ENCODE assay signal across 24 cellular contexts in genomic region chr12:121263206-121263605, GRCh38. TPM values are rescaled to one million over a fixed set of nuclear protein-coding genes. Genes with fewer than 3 reads are reported as not detected.
DNase-seq lines count a peak whose midpoint lies in the region; ATAC-seq, FAIRE-seq and TF ChIP-seq lines count a peak whose summit lies in the region.
"Had no signal": no experiment of that assay in that cellular context is flagged by ENCODE, and none has a peak within 500 bp of the region (broad histone marks: within the 10 kb centered on the region; RNA-seq: fewer than 3 reads in every experiment).

No MANE protein-coding gene starts in this region.

- H3K27ac ChIP-seq in heart right ventricle (no peak overlapping the region), K562 (ENCODE audit: extremely low read depth, low read depth, low read length) (no peak overlapping the region)
- H3K27ac ChIP-seq: 22Rv1; A549; BLaER1 treated with 17β-estradiol and CSF1 and Interleukin-3, amounts not matched to agents 10 nM and 100 nM; C4-2B had no signal

- no TSS peak for BruUV-seq in K562 (replicated peaks; lab: Mats Ljungman, UMichigan)

- CTCF ChIA-PET in K562 (lab: Yijun Ruan, JAX; ENCODE audit: low intra/inter-chr PET ratio) = no interaction called here

- no peak for ATAC-seq in activated T-cell treated with anti-CD3 and anti-CD28 coated beads, Interleukin-2, amount 50 U/mL, for 72 hours (replicated peaks in 1 of 2)
- ATAC-seq in Right ventricle myocardium superior (ENCODE audit: poor library complexity) (no peak), heart right ventricle (no peak), K562 (no peak), GM21528 (IDR thresholded peaks at IDR 0.05; ENCODE audit: low FRiP score, unreplicated experiment) (no peak)
- ATAC-seq in stimulated activated effector memory CD8-positive, alpha-beta T cell treated with anti-CD3 and anti-CD28 coated beads, Interleukin-12 subunit alpha, Interleukin-12 subunit beta, amount 100 ng/mL, for 72 hours = no peak
- ATAC-seq: A549; CD8-positive, alpha-beta T cell had no signal

- TF ChIP-seq CTCF in heart right ventricle (IDR thresholded peaks at IDR 0.05) (no peak), K562 (IDR thresholded peaks at IDR 0.05 in 2 of 3, conservative IDR thresholded peaks at IDR 0.05 in 1 of 3; ENCODE audit: insufficient read depth in 2 of 3, low read depth in 1 of 3, low read length in 3 of 3) (no peak), glutamatergic neuron (IDR thresholded peaks at IDR 0.05; ENCODE audit: partially characterized antibody, unreplicated experiment) (no peak)

- H3K27me3 ChIP-seq in heart right ventricle (no peaks in the 10 kb centered on the region), K562 (ENCODE audit: control insufficient read depth in 2 of 2, insufficient read depth in 2 of 2, low read length in 2 of 2) (no peaks in the 10 kb centered on the region)
- H3K27me3 ChIP-seq: BLaER1 treated with 17β-estradiol and CSF1 and Interleukin-3, amounts not matched to agents 10 nM and 100 nM had no signal

- no peaks in the 10 kb centered on the region for H3K9me1 ChIP-seq in K562 (ENCODE audit: control insufficient read depth, insufficient read depth, low read length)

- H3K9me3 ChIP-seq in heart right ventricle (no peaks in the 10 kb centered on the region), K562 (replicated peaks; ENCODE audit: control insufficient read depth, insufficient read depth, low read depth, low read length) (no peaks in the 10 kb centered on the region)
- H3K9me3 ChIP-seq: A549; BLaER1 treated with 17β-estradiol and CSF1 and Interleukin-3, amounts not matched to agents 10 nM and 100 nM; Caco-2 had no signal

- no peaks in the 10 kb centered on the region for H3K9me3 Mint-ChIP-seq in activated T-cell treated with anti-CD3 and anti-CD28 coated beads, Interleukin-2, amount 50 U/mL, for 72 hours
- H3K9me3 Mint-ChIP-seq in stimulated activated effector memory CD8-positive, alpha-beta T cell treated with anti-CD3 and anti-CD28 coated beads, Interleukin-12 subunit alpha, Interleukin-12 subunit beta, amount 100 ng/mL, for 72 hours = no peaks in the 10 kb centered on the region
- no peaks in the 10 kb centered on the region for H3K9me3 Mint-ChIP-seq in glutamatergic neuron (ENCODE audit: unreplicated experiment)
- H3K9me3 Mint-ChIP-seq: CD4-positive, alpha-beta T cell; CD8-positive, alpha-beta T cell had no signal

- in situ Hi-C loops in K562 (cut with MboI) = no loop called here

- no peaks in the 10 kb centered on the region for H3K4me1 Mint-ChIP-seq in activated T-cell treated with anti-CD3 and anti-CD28 coated beads, Interleukin-2, amount 50 U/mL, for 72 hours (ENCODE audit: low read depth)
- H3K4me1 Mint-ChIP-seq in stimulated activated effector memory CD8-positive, alpha-beta T cell treated with anti-CD3 and anti-CD28 coated beads, Interleukin-12 subunit alpha, Interleukin-12 subunit beta, amount 100 ng/mL, for 72 hours = no peaks in the 10 kb centered on the region
- H3K4me1 Mint-ChIP-seq in glutamatergic neuron (ENCODE audit: low read depth, unreplicated experiment) = no peaks in the 10 kb centered on the region

- H3K9ac ChIP-seq in K562 (ENCODE audit: insufficient read depth in 1 of 2, low read depth in 2 of 2, low read length in 2 of 2) = no peak overlapping the region
- H3K9ac ChIP-seq: BLaER1 treated with 17β-estradiol and CSF1 and Interleukin-3, amounts not matched to agents 10 nM and 100 nM had no signal

- H3K4me1 ChIP-seq in heart right ventricle (no peaks in the 10 kb centered on the region), K562 (replicated peaks in 1 of 2; ENCODE audit: control insufficient read depth in 2 of 2, insufficient read depth in 2 of 2, low read length in 2 of 2) (peaks cover 7 to 18% of the 10 kb centered on the region in 2 experiments; a peak in 4 of 5 replicates)
- H3K4me1 ChIP-seq: A549; BLaER1 treated with 17β-estradiol and CSF1 and Interleukin-3, amounts not matched to agents 10 nM and 100 nM; Caco-2 had no signal

- TF ChIP-seq RAD21 in K562 (CRISPR knock-in tag; conservative IDR thresholded peaks at IDR 0.05 in 1 of 2, IDR thresholded peaks at IDR 0.05 in 1 of 2) = no peak

- no peak for TF ChIP-seq POLR2A in K562 (conservative IDR thresholded peaks at IDR 0.05)

- intact Hi-C loops in Right ventricle myocardium superior (cut with DNase I) (no loop called here), heart right ventricle (cut with DNase I) (no loop called here), K562 (cut with micrococcal nuclease) (no loop called here)

- H3K27ac Mint-ChIP-seq in activated T-cell treated with anti-CD3 and anti-CD28 coated beads, Interleukin-2, amount 50 U/mL, for 72 hours = peak overlapping the region; percentile 33
- peak overlapping the region; percentile 48 for H3K27ac Mint-ChIP-seq in stimulated activated effector memory CD8-positive, alpha-beta T cell treated with anti-CD3 and anti-CD28 coated beads, Interleukin-12 subunit alpha, Interleukin-12 subunit beta, amount 100 ng/mL, for 72 hours
- H3K27ac Mint-ChIP-seq in glutamatergic neuron (ENCODE audit: unreplicated experiment) = no peak overlapping the region
- H3K27ac Mint-ChIP-seq: B cell; CD4-positive, alpha-beta T cell; CD8-positive, alpha-beta T cell had no signal

- H3K4me3 ChIP-seq in heart right ventricle (no peak overlapping the region), K562 (no peak overlapping the region)
- H3K4me3 ChIP-seq: A549; BLaER1 treated with 17β-estradiol and CSF1 and Interleukin-3, amounts not matched to agents 10 nM and 100 nM had no signal

- H2AFZ ChIP-seq in K562 (ENCODE audit: low read depth, low read length) = no peak overlapping the region

- no peak overlapping the region for H3K4me2 ChIP-seq in K562 (ENCODE audit: insufficient read depth, low read length)
- H3K4me2 ChIP-seq: A549; BLaER1 treated with 17β-estradiol and CSF1 and Interleukin-3, amounts not matched to agents 10 nM and 100 nM had no signal

- DNase-seq in activated T-cell treated with anti-CD3 and anti-CD28 coated beads, Interleukin-2, amount 50 U/mL, for 72 hours = no peak
- DNase-seq in activated T-cell treated with anti-CD3 and anti-CD28 coated beads for 4 hours = no peak
- peak; percentile 29 for DNase-seq in Right ventricle myocardium superior
- DNase-seq in heart right ventricle = no peak
- DNase-seq in K562 (ENCODE audit: extremely low read depth in 1 of 4, low spot score in 3 of 4) = no peak
- no peak for DNase-seq in stimulated activated effector memory CD8-positive, alpha-beta T cell treated with anti-CD3 and anti-CD28 coated beads, Interleukin-12 subunit alpha, Interleukin-12 subunit beta, amount 100 ng/mL, for 72 hours (ENCODE audit: low spot score in 2 of 2)
- DNase-seq in glutamatergic neuron = no peak
- DNase-seq: AML-193; Caco-2; Calu3; CD4-positive, alpha-beta T cell; CD8-positive, alpha-beta T cell; DMS79 treated with DMSO at 0.1 percent for 48 hours; GF-D8 had no signal

- H3K36me3 Mint-ChIP-seq in activated T-cell treated with anti-CD3 and anti-CD28 coated beads, Interleukin-2, amount 50 U/mL, for 72 hours (ENCODE audit: insufficient read depth in 2 of 2) = peaks cover 0 to 12% of the 10 kb centered on the region in 2 donors
- peaks cover 93% of the 10 kb centered on the region for H3K36me3 Mint-ChIP-seq in stimulated activated effector memory CD8-positive, alpha-beta T cell treated with anti-CD3 and anti-CD28 coated beads, Interleukin-12 subunit alpha, Interleukin-12 subunit beta, amount 100 ng/mL, for 72 hours
- H3K36me3 Mint-ChIP-seq in glutamatergic neuron (ENCODE audit: unreplicated experiment) = no peaks in the 10 kb centered on the region

- TF ChIP-seq EP300 in K562 (IDR thresholded peaks at IDR 0.05; ENCODE audit: low read length) = no peak

- no peaks in the 10 kb centered on the region for H4K20me1 ChIP-seq in K562 (replicated peaks; ENCODE audit: control insufficient read depth, insufficient read depth, low read length)

- H3K36me3 ChIP-seq in heart right ventricle (peaks cover 0 to 100% (median 38%) of the 10 kb centered on the region in 9 donors), K562 (ENCODE audit: control insufficient read depth, insufficient read depth, low read length) (peaks cover 56% of the 10 kb centered on the region)

- WGBS in heart right ventricle, 2 donors = 94 to 98% methylated on average over 5 of the region's 5 CpGs
- 94% methylated on average over 5 of the region's 5 CpGs for WGBS in K562 (ENCODE audit: insufficient coverage, low coverage, missing lambda C conversion rate)

- no peaks in the 10 kb centered on the region for H3K79me2 ChIP-seq in K562 (ENCODE audit: control insufficient read depth, insufficient read depth, low read length)

- H3K27me3 Mint-ChIP-seq in activated T-cell treated with anti-CD3 and anti-CD28 coated beads, Interleukin-2, amount 50 U/mL, for 72 hours (ENCODE audit: low read depth) = no peaks in the 10 kb centered on the region
- peaks cover 5% of the 10 kb centered on the region for H3K27me3 Mint-ChIP-seq in glutamatergic neuron (ENCODE audit: unreplicated experiment)
- H3K27me3 Mint-ChIP-seq: B cell; CD4-positive, alpha-beta T cell had no signal

- POLR2A ChIA-PET in K562 (lab: Yijun Ruan, JAX) = no interaction called here

- no peak for FAIRE-seq in K562 (lab: Jason Lieb, UNC)
- FAIRE-seq: A549, D721Med, G401.6, GM12892, GM18507 had no signal

- no peak overlapping the region for H3K4me3 Mint-ChIP-seq in activated T-cell treated with anti-CD3 and anti-CD28 coated beads, Interleukin-2, amount 50 U/mL, for 72 hours
- no peak overlapping the region for H3K4me3 Mint-ChIP-seq in stimulated activated effector memory CD8-positive, alpha-beta T cell treated with anti-CD3 and anti-CD28 coated beads, Interleukin-12 subunit alpha, Interleukin-12 subunit beta, amount 100 ng/mL, for 72 hours
- no peak overlapping the region for H3K4me3 Mint-ChIP-seq in glutamatergic neuron (ENCODE audit: unreplicated experiment)
- H3K4me3 Mint-ChIP-seq: B cell; CD4-positive, alpha-beta T cell; CD8-positive, alpha-beta T cell had no signal

RNA-seq across cellular contexts. Expression of gene CAMKK2, which starts 33.3 kb away (rescaled TPM):
- total RNA-seq in activated T-cell treated with anti-CD3 and anti-CD28 coated beads, Interleukin-2, amount 50 U/mL, for 72 hours = 10 to 100 TPM; 22.2 to 25.3 TPM
- total RNA-seq in Right ventricle myocardium superior = 14.8 TPM
- total RNA-seq in heart right ventricle = 10 to 100 TPM; 14.7 to 19.3 (median 16.1) TPM
- 10 to 100 TPM; 10.8 to 11.8 TPM for polyA plus RNA-seq in heart right ventricle
- total RNA-seq in K562 (2011; cell fraction: chromatin; rRNA removed; ENCODE audit: low replicate concordance) = 43.2 and 68.9 TPM in 2 replicates
- total RNA-seq in K562 (2011; cell fraction: nucleolus; rRNA removed) = 40.5 and 41.3 TPM in 2 replicates
- 39.2 and 39.8 TPM in 2 replicates for total RNA-seq in K562 (2011; cell fraction: nucleoplasm; rRNA removed)
- 18.8 and 21.1 TPM in 2 replicates for total RNA-seq in K562 (2014; rRNA removed)
- 12.6 and 12.7 TPM in 2 replicates for total RNA-seq in K562 (2014; rRNA removed; fragmentation: Illumina TruSeq; extraction: Trizol)
- 10.5 and 10.8 TPM in 2 replicates for total RNA-seq in K562 (2015; rRNA removed; fragmentation: Illumina TruSeq; extraction: Trizol)
- total RNA-seq in K562 (2021) = 30.8 and 32.0 TPM in 2 replicates
- 18.2 and 20.5 TPM in 2 replicates for polyA plus RNA-seq in K562 (2011; rRNA removed)
- polyA plus RNA-seq in K562 (2011; cell fraction: cytosol; rRNA removed) = 19.2 and 26.4 TPM in 2 replicates
- 40.6 and 54.1 TPM in 2 replicates for polyA plus RNA-seq in K562 (2011; cell fraction: nucleus; rRNA removed)
- polyA plus RNA-seq in K562 (2012) = 15.5 and 22.2 TPM in 2 replicates
- polyA plus RNA-seq in K562 (2014; fragmentation: Illumina TruSeq; extraction: Trizol) = 22.0 and 22.3 TPM in 2 replicates
- polyA plus RNA-seq in K562 (2014; fragmentation: Nextera tagmentation; extraction: Ambion mirVana) = 1 to 10 TPM; 4.3 to 5.4 TPM
- polyA plus RNA-seq in K562 (2014; rRNA removed) = 20.1 and 21.1 TPM in 2 replicates
- polyA minus RNA-seq in K562 (2011; rRNA and poly(A)+ RNA removed) = 18.1 and 27.5 TPM in 2 replicates
- 18.8 and 19.5 TPM in 2 replicates for polyA minus RNA-seq in K562 (2011; cell fraction: cytosol; rRNA and poly(A)+ RNA removed)
- 25.4 and 26.8 TPM in 2 replicates for polyA minus RNA-seq in K562 (2011; cell fraction: nucleus; rRNA and poly(A)+ RNA removed)
- total RNA-seq in glutamatergic neuron (ENCODE audit: unreplicated experiment) = 50.2 TPM

RNA-seq across cellular contexts. Expression of gene P2RX4, which starts 53.3 kb away (rescaled TPM):
- 10 to 100 TPM; 29.7 to 35.1 TPM for total RNA-seq in activated T-cell treated with anti-CD3 and anti-CD28 coated beads, Interleukin-2, amount 50 U/mL, for 72 hours
- total RNA-seq in Right ventricle myocardium superior (7.4 TPM), heart right ventricle (10 to 100 TPM in 1 of 10 donors, 1 to 10 TPM in 9; 3.7 to 12.6 (median 5.5) TPM), K562 (2014; rRNA removed) (14.3 and 18.9 TPM in 2 replicates), K562 (2014; rRNA removed; fragmentation: Illumina TruSeq; extraction: Trizol) (7.8 and 9.6 TPM in 2 replicates), K562 (2015; rRNA removed; fragmentation: Illumina TruSeq; extraction: Trizol) (8.3 and 10.5 TPM in 2 replicates), K562 (2021) (12.8 and 14.2 TPM in 2 replicates), glutamatergic neuron (ENCODE audit: unreplicated experiment) (3.7 TPM)
- polyA plus RNA-seq in heart right ventricle (10 to 100 TPM in 1 of 2 donors, 1 to 10 TPM in 1; 4.4 to 10.6 TPM), K562 (2011; rRNA removed) (15.4 and 20.8 TPM in 2 replicates), K562 (2014; fragmentation: Illumina TruSeq; extraction: Trizol) (11.7 and 13.0 TPM in 2 replicates), K562 (2014; fragmentation: Nextera tagmentation; extraction: Ambion mirVana) (1 to 10 TPM; 6.6 to 10.0 TPM), K562 (2014; rRNA removed) (21.5 and 23.4 TPM in 2 replicates)
- 40.9 and 60.5 TPM in 2 replicates for total RNA-seq in K562 (2011; cell fraction: chromatin; rRNA removed; ENCODE audit: low replicate concordance)
- total RNA-seq in K562 (2011; cell fraction: nucleolus; rRNA removed) = 47.8 and 47.9 TPM in 2 replicates
- 55.4 and 61.5 TPM in 2 replicates for total RNA-seq in K562 (2011; cell fraction: nucleoplasm; rRNA removed)
- polyA plus RNA-seq in K562 (2011; cell fraction: cytosol; rRNA removed) = 21.4 and 26.2 TPM in 2 replicates
- 26.6 and 29.1 TPM in 2 replicates for polyA plus RNA-seq in K562 (2011; cell fraction: nucleus; rRNA removed)
- polyA plus RNA-seq in K562 (2012) = 12.8 and 57.1 TPM in 2 replicates
- 14.9 and 19.2 TPM in 2 replicates for polyA minus RNA-seq in K562 (2011; rRNA and poly(A)+ RNA removed)
- polyA minus RNA-seq in K562 (2011; cell fraction: cytosol; rRNA and poly(A)+ RNA removed) = 5.3 and 9.4 TPM in 2 replicates
- polyA minus RNA-seq in K562 (2011; cell fraction: nucleus; rRNA and poly(A)+ RNA removed) = 10.4 and 14.0 TPM in 2 replicates
